1 cellular context compared by ENCODE assay signal in the genomic region with DNA sequence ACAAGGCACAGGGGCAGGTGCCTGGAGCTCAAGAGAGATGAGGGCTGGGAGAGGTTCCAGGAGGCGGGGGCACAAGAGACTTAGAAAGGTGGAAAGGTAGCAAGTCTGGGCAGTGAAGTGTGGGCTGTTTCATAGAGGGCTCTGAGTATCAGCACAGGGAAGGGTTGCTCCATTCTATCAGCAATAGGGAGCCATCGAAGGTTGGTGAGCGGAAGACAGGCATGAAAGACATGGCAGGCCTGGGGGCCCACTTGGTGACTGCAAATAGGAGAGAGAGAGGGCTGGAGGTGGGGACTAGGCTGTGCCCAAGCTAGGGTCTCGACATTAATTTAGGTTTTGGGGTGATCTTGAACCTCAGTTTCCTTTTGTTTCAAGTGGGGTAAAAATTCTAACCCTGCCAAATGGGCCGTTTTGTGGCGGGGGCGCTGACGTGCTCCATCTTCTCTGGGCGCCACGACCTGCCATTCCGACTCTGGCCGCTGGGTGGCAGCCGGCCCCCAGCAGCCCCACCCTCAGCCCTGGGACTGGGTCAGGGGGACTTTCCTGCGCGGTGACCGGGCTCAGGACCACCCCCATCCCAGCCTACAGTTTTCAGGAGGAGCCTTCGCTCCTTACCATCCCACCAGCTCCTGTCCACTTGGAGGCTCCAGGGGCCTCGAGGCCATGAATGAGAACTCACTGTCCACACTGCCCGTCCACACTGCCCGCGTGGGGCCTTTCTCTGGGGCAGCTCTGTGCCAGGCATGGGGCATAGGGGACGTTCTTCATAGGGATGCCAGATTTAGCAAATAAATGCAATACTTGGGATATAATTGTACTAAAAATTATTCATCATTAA.
TF ChIP-seq lines count a peak whose summit lies in the region.

No MANE protein-coding gene starts in this region.

TF ChIP-seq in H1, 55 proteins besides CTCF, POLR2A, EP300 and RAD21:
- no peak for TF ChIP-seq ZNF274 (IDR thresholded peaks at IDR 0.05; ENCODE audit: borderline replicate concordance, extremely low read depth, low read length)
- peak; percentile 17; the same call in 1 of the 2 replicates for TF ChIP-seq CREB1 (IDR thresholded peaks at IDR 0.05)
- TF ChIP-seq JUND (IDR thresholded peaks at IDR 0.05; ENCODE audit: low read length), result no peak
- TF ChIP-seq SIN3A (conservative IDR thresholded peaks at IDR 0.05 in 1 of 2, IDR thresholded peaks at IDR 0.05 in 1 of 2; ENCODE audit: low read depth in 1 of 2, low read length in 2 of 2), result peak in 1 of 2 experiments; percentile 50; a peak in 1 of 4 replicates
- TF ChIP-seq KDM1A (IDR thresholded peaks at IDR 0.05; ENCODE audit: borderline replicate concordance, low read length), result peak; percentile 84; the same call in 1 of the 2 replicates
- no peak for TF ChIP-seq CBX8 (IDR thresholded peaks at IDR 0.05; ENCODE audit: borderline replicate concordance, low read depth, low read length)
- no peak for TF ChIP-seq SAP30 (IDR thresholded peaks at IDR 0.05; ENCODE audit: insufficient read depth, insufficient replicate concordance, low read length)
- no peak for TF ChIP-seq KDM5A (IDR thresholded peaks at IDR 0.05; ENCODE audit: low read length)
